8 cellular contexts compared by ENCODE assay signal in the genomic region with DNA sequence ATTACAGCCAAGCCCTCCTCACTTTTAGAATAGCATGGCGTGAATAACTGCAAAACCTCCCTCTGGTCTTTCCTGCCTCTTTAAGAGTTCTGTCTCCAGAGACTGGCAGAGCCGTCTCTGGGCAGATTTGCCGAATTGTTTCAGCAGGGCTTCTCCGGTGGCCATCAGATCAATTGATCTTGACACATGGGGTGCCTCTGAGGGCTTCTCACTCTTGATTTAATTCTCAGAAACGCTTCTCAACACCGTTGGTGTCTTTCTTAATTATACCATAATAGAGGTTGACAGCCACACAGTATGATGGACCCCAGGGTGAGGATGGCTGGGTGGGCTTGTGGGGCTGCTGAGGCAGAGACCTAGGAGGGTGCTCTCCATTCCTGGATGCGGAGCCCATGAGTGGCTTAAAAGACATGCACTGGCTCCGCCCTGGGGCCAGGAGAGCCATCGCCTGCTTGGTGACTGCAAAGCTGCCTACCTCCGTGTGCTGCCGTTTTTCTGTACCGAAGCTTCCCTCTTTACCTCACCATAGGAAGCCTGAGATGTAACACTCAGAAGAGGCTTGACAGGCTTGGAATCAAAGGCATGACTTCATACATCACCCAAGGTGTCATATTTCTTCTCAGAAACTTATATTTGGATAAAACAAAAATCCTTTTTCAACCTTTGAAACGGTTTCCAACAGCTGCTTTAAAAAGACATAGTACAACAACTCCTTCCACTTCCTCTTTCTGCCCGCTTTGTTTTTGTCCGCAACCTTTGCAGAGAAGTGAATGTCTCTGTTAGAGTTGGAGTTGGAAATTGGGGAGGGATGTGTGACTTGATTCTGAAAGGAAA.
DNase-seq lines count a peak whose midpoint lies in the region; ATAC-seq and TF ChIP-seq lines count a peak whose summit lies in the region.

No MANE protein-coding gene starts in this region.

- H3K27me3 Mint-ChIP-seq in naive thymus-derived CD4-positive, alpha-beta T cell: no peaks in the 10 kb centered on the region

- DNase-seq in NOMO-1 treated with DMSO at 0.1 percent for 48 hours (lab: John Stamatoyannopoulos, UW; ENCODE audit: unreplicated experiment) (peak; percentile 85), HT-29 (ENCODE audit: low spot score) (no peak), WERI-Rb-1 (no peak), vagina (ENCODE audit: extremely low spot score in 2 of 2) (no peak)
- DNase-seq in naive thymus-derived CD4-positive, alpha-beta T cell: peak in 2 of 9 donors; percentile 2 to 6
- DNase-seq in stimulated activated CD4-positive, alpha-beta T cell treated with anti-CD3 and anti-CD28 coated beads, Interleukin-12 subunit alpha, Interleukin-12 subunit beta, amount 100 ng/mL, for 4 hours: no peak

- peaks cover 0 to 14% of the 10 kb centered on the region in 2 donors for H3K4me1 ChIP-seq in naive thymus-derived CD4-positive, alpha-beta T cell (ENCODE audit: control insufficient read depth in 2 of 2, insufficient read depth in 2 of 2, low read length in 2 of 2)
- H3K4me1 ChIP-seq in vagina: peaks cover 39% of the 10 kb centered on the region

- peaks cover 0 to 5% (median 0%) of the 10 kb centered on the region in 5 donors for H3K36me3 Mint-ChIP-seq in naive thymus-derived CD4-positive, alpha-beta T cell

- H3K4me1 Mint-ChIP-seq in naive thymus-derived CD4-positive, alpha-beta T cell: peaks cover 39 to 57% (median 47%) of the 10 kb centered on the region in 7 donors

- H3K9me3 ChIP-seq in naive thymus-derived CD4-positive, alpha-beta T cell (ENCODE audit: control insufficient read depth in 2 of 3, low read length in 3 of 3): no peaks in the 10 kb centered on the region
- H3K9me3 ChIP-seq in WERI-Rb-1 (ENCODE audit: severe bottlenecking) (no peaks in the 10 kb centered on the region), vagina (no peaks in the 10 kb centered on the region)

- no peak overlapping the region for H3K27ac ChIP-seq in naive thymus-derived CD4-positive, alpha-beta T cell (ENCODE audit: low read depth, low read length)
- H3K27ac ChIP-seq in WERI-Rb-1: no peak overlapping the region
- no peak overlapping the region for H3K27ac ChIP-seq in vagina

- peak overlapping the region in 5 of 9 donors; percentile 26 to 67 (median 54) for H3K27ac Mint-ChIP-seq in naive thymus-derived CD4-positive, alpha-beta T cell

- H3K9me3 Mint-ChIP-seq in naive thymus-derived CD4-positive, alpha-beta T cell: no peaks in the 10 kb centered on the region

- intact Hi-C loops in naive thymus-derived CD4-positive, alpha-beta T cell (cut with micrococcal nuclease): no loop called here
- intact Hi-C loops in vagina (cut with DNase I): no loop called here

- no peaks in the 10 kb centered on the region for H3K27me3 ChIP-seq in naive thymus-derived CD4-positive, alpha-beta T cell (ENCODE audit: control insufficient read depth in 2 of 2, insufficient read depth in 2 of 2, low read length in 2 of 2)
- H3K27me3 ChIP-seq in WERI-Rb-1 (ENCODE audit: insufficient read depth, low read depth, severe bottlenecking): no peaks in the 10 kb centered on the region
- no peaks in the 10 kb centered on the region for H3K27me3 ChIP-seq in vagina

- ATAC-seq in GM18870 (IDR thresholded peaks at IDR 0.05; ENCODE audit: unreplicated experiment) (peak; percentile 55), HG02798 (IDR thresholded peaks at IDR 0.05; ENCODE audit: poor library complexity, unreplicated experiment) (peak; percentile 74)
- ATAC-seq in naive thymus-derived CD4-positive, alpha-beta T cell: peak; percentile 66

- peak overlapping the region; percentile 0 to 65 (median 34) for H3K4me3 Mint-ChIP-seq in naive thymus-derived CD4-positive, alpha-beta T cell

- no peak for TF ChIP-seq CTCF in WERI-Rb-1 (IDR thresholded peaks at IDR 0.05; ENCODE audit: low read depth, low read length)
- TF ChIP-seq CTCF in vagina (IDR thresholded peaks at IDR 0.05): no peak

- H3K36me3 ChIP-seq in naive thymus-derived CD4-positive, alpha-beta T cell (ENCODE audit: control insufficient read depth in 2 of 3, insufficient read depth in 3 of 3, low read length in 3 of 3): no peaks in the 10 kb centered on the region
- H3K36me3 ChIP-seq in WERI-Rb-1: no peaks in the 10 kb centered on the region; the same call in 1 of the 2 replicates
- H3K36me3 ChIP-seq in vagina: no peaks in the 10 kb centered on the region

- H3K4me3 ChIP-seq in naive thymus-derived CD4-positive, alpha-beta T cell (ENCODE audit: low read length): no peak overlapping the region
- no peak overlapping the region for H3K4me3 ChIP-seq in WERI-Rb-1 (ENCODE audit: low read depth, low read length)
- H3K4me3 ChIP-seq in vagina: no peak overlapping the region

- POLR2A ChIA-PET in naive thymus-derived CD4-positive, alpha-beta T cell (lab: Charles Lee): no interaction called here

- CTCF ChIA-PET in naive thymus-derived CD4-positive, alpha-beta T cell (lab: Charles Lee): interaction anchor here (0.6 kb wide), 2 partner anchors 94 to 500 kb away, joined by 3 to 5 read pairs; no protein-coding TSS in a partner anchor

- TF ChIP-seq POLR2A in vagina (IDR thresholded peaks at IDR 0.05): no peak
